Comparison of ENCODE assay signal across 29 cellular contexts in the genomic region with DNA sequence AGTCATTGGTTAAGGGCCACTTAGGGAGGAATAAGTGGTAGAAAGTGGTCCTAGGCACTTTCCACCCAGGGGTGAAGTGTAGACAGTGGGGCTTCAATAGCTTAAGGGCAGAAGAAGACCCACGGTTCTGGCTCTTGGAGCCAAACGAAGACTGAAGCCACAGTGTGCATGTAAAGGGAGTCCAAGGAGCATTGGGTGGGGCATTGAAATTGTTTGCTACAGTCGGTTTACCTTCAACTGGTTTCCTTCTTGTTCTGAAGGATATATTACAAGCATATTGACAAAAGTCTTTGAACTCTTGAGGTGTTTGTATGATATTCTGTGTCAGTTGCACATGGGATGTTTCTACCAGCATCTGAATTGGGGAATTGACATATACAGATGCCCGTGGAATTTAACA.
"Had no signal": no experiment of that assay in that cellular context is flagged by ENCODE, and none has a peak within 500 bp of the region (broad histone marks: within the 10 kb centered on the region; RNA-seq: fewer than 3 reads in every experiment).

No MANE protein-coding gene starts in this region.

- ATAC-seq: activated CD4-positive, alpha-beta T cell treated with anti-CD3 and anti-CD28 coated beads for 36 hours; activated naive CD4-positive, alpha-beta T cell treated with anti-CD3 and anti-CD28 coated beads, Interleukin-2, amount 50 U/mL, for 72 hours; activated T-cell treated with anti-CD3 and anti-CD28 coated beads, Interleukin-2, amount 50 U/mL, for 72 hours; gastroesophageal sphincter; T-helper 17 cell had no signal

- H3K36me3 Mint-ChIP-seq: activated CD4-positive, alpha-beta memory T cell treated with anti-CD3 and anti-CD28 coated beads for 36 hours; activated naive CD4-positive, alpha-beta T cell treated with anti-CD3 and anti-CD28 coated beads, Interleukin-2, amount 10 ng/mL, durations not matched to agents 7 days and 5 days; activated naive CD4-positive, alpha-beta T cell treated with anti-CD3 and anti-CD28 coated beads, Interleukin-2, amount 50 U/mL, for 72 hours; activated naive CD8-positive, alpha-beta T cell treated with anti-CD3 and anti-CD28 coated beads, Interleukin-2, amount 10 ng/mL, durations not matched to agents 7 days and 5 days; brain had no signal

- H3K27ac ChIP-seq: ascending aorta, cardiac muscle cell, colonic mucosa, epithelial cell of prostate, esophagus squamous epithelium, gastroesophageal sphincter had no signal

- H3K4me1 ChIP-seq: colonic mucosa had no signal

- H3K4me3 ChIP-seq: ascending aorta, breast epithelium, cardiac muscle cell, colonic mucosa, esophagus squamous epithelium, gastroesophageal sphincter had no signal

- H3K9me3 Mint-ChIP-seq: activated CD4-positive, alpha-beta memory T cell treated with anti-CD3 and anti-CD28 coated beads for 36 hours; activated CD4-positive, alpha-beta T cell treated with anti-CD3 and anti-CD28 coated beads, Interleukin-2, amount 10 ng/mL, durations not matched to agents 24 days and 14 days; activated naive CD4-positive, alpha-beta T cell treated with anti-CD3 and anti-CD28 coated beads, Interleukin-2, amount 10 ng/mL, durations not matched to agents 7 days and 5 days; activated naive CD4-positive, alpha-beta T cell treated with anti-CD3 and anti-CD28 coated beads, Interleukin-2, amount 50 U/mL, for 72 hours; activated naive CD8-positive, alpha-beta T cell treated with anti-CD3 and anti-CD28 coated beads, Interleukin-2, amount 10 ng/mL, durations not matched to agents 7 days and 5 days; activated T-cell treated with anti-CD3 and anti-CD28 coated beads, Interleukin-2, amount 50 U/mL, for 24 hours; activated T-cell treated with anti-CD3 and anti-CD28 coated beads, Interleukin-2, amount 50 U/mL, for 72 hours; T-helper 2 cell treated with Interferon-gamma antibody and Interleukin-4, amounts not matched to agents 5 μg/mL and 100 μg/mL, for 36 hours had no signal

- DNase-seq: activated CD4-positive, alpha-beta memory T cell treated with anti-CD3 and anti-CD28 coated beads for 36 hours; activated CD4-positive, alpha-beta T cell treated with anti-CD3 and anti-CD28 coated beads for 36 hours; activated CD4-positive, alpha-beta T cell treated with anti-CD3 and anti-CD28 coated beads, Interleukin-2, amount 10 ng/mL, durations not matched to agents 24 days and 14 days; activated CD4-positive, CD25-positive, alpha-beta regulatory T cell; activated CD4-positive, CD25-positive, alpha-beta regulatory T cell treated with anti-CD3 and anti-CD28 coated beads, Interleukin-2, amount 50 U/mL, for 72 hours; activated CD8-positive, alpha-beta memory T cell treated with anti-CD3 and anti-CD28 coated beads, Interleukin-2, amount 50 U/mL, for 48 hours; activated gamma-delta T cell; activated naive CD4-positive, alpha-beta T cell; activated naive CD4-positive, alpha-beta T cell treated with anti-CD3 and anti-CD28 coated beads, Interleukin-2, amount 10 ng/mL, durations not matched to agents 7 days and 5 days; activated naive CD8-positive, alpha-beta T cell treated with anti-CD3 and anti-CD28 coated beads, Interleukin-2, amount 10 ng/mL, durations not matched to agents 7 days and 5 days; activated T-cell treated with anti-CD3 and anti-CD28 coated beads for 4 hours; activated T-cell treated with anti-CD3 and anti-CD28 coated beads, Interleukin-2, amount 50 U/mL, for 24 hours; activated T-cell treated with anti-CD3 and anti-CD28 coated beads, Interleukin-2, amount 50 U/mL, for 72 hours; central memory CD4-positive, alpha-beta T cell; cerebellar nuclear complex; colonic mucosa; effector CD8-positive, alpha-beta T cell; esophagus squamous epithelium; T-helper 1 cell; T-helper 17 cell; T1000 had no signal

- H3K4me1 Mint-ChIP-seq: activated CD4-positive, alpha-beta T cell treated with anti-CD3 and anti-CD28 coated beads for 36 hours; activated CD4-positive, alpha-beta T cell treated with anti-CD3 and anti-CD28 coated beads, Interleukin-2, amount 10 ng/mL, durations not matched to agents 24 days and 14 days; activated naive CD4-positive, alpha-beta T cell treated with anti-CD3 and anti-CD28 coated beads, Interleukin-2, amount 10 ng/mL, durations not matched to agents 7 days and 5 days; activated naive CD8-positive, alpha-beta T cell treated with anti-CD3 and anti-CD28 coated beads, Interleukin-2, amount 10 ng/mL, durations not matched to agents 7 days and 5 days; T-helper 17 cell had no signal

- H3K9me3 ChIP-seq: ascending aorta, breast epithelium, colonic mucosa, esophagus squamous epithelium, gastroesophageal sphincter had no signal

- H3K4me3 Mint-ChIP-seq: activated CD4-positive, alpha-beta memory T cell treated with anti-CD3 and anti-CD28 coated beads for 36 hours; activated CD4-positive, alpha-beta T cell treated with anti-CD3 and anti-CD28 coated beads for 36 hours; activated CD4-positive, alpha-beta T cell treated with anti-CD3 and anti-CD28 coated beads, Interleukin-2, amount 10 ng/mL, durations not matched to agents 24 days and 14 days; activated naive CD4-positive, alpha-beta T cell treated with anti-CD3 and anti-CD28 coated beads, Interleukin-2, amount 10 ng/mL, durations not matched to agents 7 days and 5 days; activated naive CD8-positive, alpha-beta T cell treated with anti-CD3 and anti-CD28 coated beads, Interleukin-2, amount 10 ng/mL, durations not matched to agents 7 days and 5 days; activated T-cell treated with anti-CD3 and anti-CD28 coated beads, Interleukin-2, amount 50 U/mL, for 24 hours; activated T-cell treated with anti-CD3 and anti-CD28 coated beads, Interleukin-2, amount 50 U/mL, for 72 hours; brain; T-helper 17 cell; T-helper 2 cell treated with Interferon-gamma antibody and Interleukin-4, amounts not matched to agents 5 μg/mL and 100 μg/mL, for 36 hours had no signal

- H3K36me3 ChIP-seq: ascending aorta, breast epithelium, cardiac muscle cell, colonic mucosa, esophagus squamous epithelium, gastroesophageal sphincter had no signal

- H3K27me3 ChIP-seq: ascending aorta, breast epithelium, cardiac muscle cell, colonic mucosa, gastroesophageal sphincter had no signal

- H3K27ac Mint-ChIP-seq: activated CD4-positive, alpha-beta memory T cell treated with anti-CD3 and anti-CD28 coated beads for 36 hours; activated CD4-positive, alpha-beta T cell treated with anti-CD3 and anti-CD28 coated beads for 36 hours; activated CD4-positive, alpha-beta T cell treated with anti-CD3 and anti-CD28 coated beads, Interleukin-2, amount 10 ng/mL, durations not matched to agents 24 days and 14 days; activated naive CD4-positive, alpha-beta T cell treated with anti-CD3 and anti-CD28 coated beads, Interleukin-2, amount 10 ng/mL, durations not matched to agents 7 days and 5 days; activated naive CD4-positive, alpha-beta T cell treated with anti-CD3 and anti-CD28 coated beads, Interleukin-2, amount 50 U/mL, for 72 hours; activated naive CD8-positive, alpha-beta T cell treated with anti-CD3 and anti-CD28 coated beads, Interleukin-2, amount 10 ng/mL, durations not matched to agents 7 days and 5 days; activated T-cell treated with anti-CD3 and anti-CD28 coated beads, Interleukin-2, amount 50 U/mL, for 24 hours; activated T-cell treated with anti-CD3 and anti-CD28 coated beads, Interleukin-2, amount 50 U/mL, for 72 hours; brain; T-helper 17 cell; T-helper 2 cell treated with Interferon-gamma antibody and Interleukin-4, amounts not matched to agents 5 μg/mL and 100 μg/mL, for 36 hours had no signal
